In the genomic region with DNA sequence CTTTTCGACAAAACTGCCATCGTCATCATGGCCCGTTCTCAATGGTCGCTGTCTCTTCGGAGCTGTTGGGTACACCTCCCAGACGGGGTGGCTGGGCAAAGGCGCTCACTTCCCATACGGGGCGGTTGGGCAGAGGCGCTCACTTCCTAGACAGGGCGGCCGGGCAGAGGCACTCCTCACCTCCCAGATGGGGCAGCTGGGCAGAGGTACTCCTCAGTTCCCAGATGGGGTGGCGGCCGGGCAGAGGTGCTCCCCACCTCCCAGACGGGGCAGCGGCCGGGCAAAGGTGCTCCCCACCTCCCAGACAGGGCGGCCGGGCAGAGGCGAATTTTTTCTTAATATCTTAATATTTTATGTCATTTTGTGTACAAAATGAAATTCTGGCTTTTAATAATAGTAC, we compare ENCODE assay signal across 29 cellular contexts.
"Had no signal": no experiment of that assay in that cellular context is flagged by ENCODE, and none has a peak within 500 bp of the region (broad histone marks: within the 10 kb centered on the region; RNA-seq: fewer than 3 reads in every experiment).

No MANE protein-coding gene starts in this region.

- H3K27ac ChIP-seq: neutrophil, pancreas, psoas muscle, right lobe of liver, sigmoid colon, suprapubic skin, testis, tibial artery, transverse colon, upper lobe of right lung, uterus had no signal

- H3K36me3 ChIP-seq: transverse colon, uterus had no signal

- H3K4me1 Mint-ChIP-seq: nephron progenitor cell; neural crest cell; stimulated activated effector memory CD8-positive, alpha-beta T cell treated with anti-CD3 and anti-CD28 coated beads, Interleukin-12 subunit alpha, Interleukin-12 subunit beta, amount 100 ng/mL, for 72 hours; stimulated activated naive CD8-positive, alpha-beta T cell treated with anti-CD3 and anti-CD28 coated beads, Interleukin-15, amount 100 ng/mL, for 72 hours had no signal

- FAIRE-seq: small intestine had no signal

- H3K27ac Mint-ChIP-seq: natural killer cell treated with Interleukin-12 subunit alpha and Interleukin-12 subunit beta and Interleukin-15 and Interleukin-18, amount 100 ng/mL, for 72 hours; nephron progenitor cell; progenitor cell of endocrine pancreas; stimulated activated effector memory CD8-positive, alpha-beta T cell treated with anti-CD3 and anti-CD28 coated beads, Interleukin-12 subunit alpha, Interleukin-12 subunit beta, amount 100 ng/mL, for 72 hours; stimulated activated naive CD8-positive, alpha-beta T cell treated with anti-CD3 and anti-CD28 coated beads, Interleukin-15, amount 100 ng/mL, for 72 hours; type B pancreatic cell had no signal

- ATAC-seq: naive thymus-derived CD8-positive, alpha-beta T cell; natural killer cell treated with Interleukin-12 subunit alpha and Interleukin-12 subunit beta and Interleukin-15 and Interleukin-18, amount 100 ng/mL, for 72 hours; pancreas; psoas muscle; right cardiac atrium; right lobe of liver; stimulated activated effector memory CD8-positive, alpha-beta T cell treated with anti-CD3 and anti-CD28 coated beads, Interleukin-12 subunit alpha, Interleukin-12 subunit beta, amount 100 ng/mL, for 72 hours; stimulated activated naive CD8-positive, alpha-beta T cell treated with anti-CD3 and anti-CD28 coated beads, Interleukin-15, amount 100 ng/mL, for 72 hours; stimulated activated naive CD8-positive, alpha-beta T cell treated with anti-CD3 and anti-CD28 coated beads, Interleukin-15, Interleukin-2, amounts not matched to agents 100 U/mL and 50 U/mL, for 24 hours; upper lobe of right lung had no signal

- H3K4me3 Mint-ChIP-seq: naive thymus-derived CD8-positive, alpha-beta T cell; natural killer cell treated with Interleukin-12 subunit alpha and Interleukin-12 subunit beta and Interleukin-15 and Interleukin-18, amount 100 ng/mL, for 72 hours; nephron progenitor cell; neural crest cell; stimulated activated effector memory CD8-positive, alpha-beta T cell treated with anti-CD3 and anti-CD28 coated beads, Interleukin-12 subunit alpha, Interleukin-12 subunit beta, amount 100 ng/mL, for 72 hours; stimulated activated naive CD8-positive, alpha-beta T cell treated with anti-CD3 and anti-CD28 coated beads, Interleukin-15, amount 100 ng/mL, for 72 hours; type B pancreatic cell had no signal

- H3K9me3 Mint-ChIP-seq: natural killer cell treated with Interleukin-12 subunit alpha and Interleukin-12 subunit beta and Interleukin-15 and Interleukin-18, amount 100 ng/mL, for 72 hours; stimulated activated effector memory CD8-positive, alpha-beta T cell treated with anti-CD3 and anti-CD28 coated beads, Interleukin-12 subunit alpha, Interleukin-12 subunit beta, amount 100 ng/mL, for 72 hours; type B pancreatic cell had no signal

- H3K27me3 Mint-ChIP-seq: naive thymus-derived CD8-positive, alpha-beta T cell; natural killer cell treated with Interleukin-12 subunit alpha and Interleukin-12 subunit beta and Interleukin-15 and Interleukin-18, amount 100 ng/mL, for 72 hours; progenitor cell of endocrine pancreas; stimulated activated naive CD8-positive, alpha-beta T cell treated with anti-CD3 and anti-CD28 coated beads, Interleukin-15, amount 100 ng/mL, for 72 hours; type B pancreatic cell had no signal

- H3K4me1 ChIP-seq: pancreas, psoas muscle, right lobe of liver, sigmoid colon, suprapubic skin, testis, tibial artery, transverse colon, upper lobe of right lung, uterus had no signal

- H3K4me3 ChIP-seq: pancreas, psoas muscle, right lobe of liver, sigmoid colon, suprapubic skin, testis, tibial artery, transverse colon, upper lobe of right lung, uterus had no signal

- DNase-seq: naive thymus-derived CD8-positive, alpha-beta T cell; nephron progenitor cell; nucleus accumbens; pancreas; psoas muscle; right lobe of liver; sigmoid colon; small intestine; stimulated activated CD4-positive, alpha-beta T cell treated with anti-CD3 and anti-CD28 coated beads, Interleukin-15, amount 100 ng/mL, for 24 hours; stimulated activated CD4-positive, alpha-beta T cell treated with anti-CD3 and anti-CD28 coated beads, Interleukin-2, amount 100 ng/mL, for 24 hours; stimulated activated CD4-positive, alpha-beta T cell treated with anti-CD3 and anti-CD28 coated beads, Interleukin-2, amount 100 ng/mL, for 48 hours; stimulated activated CD4-positive, alpha-beta T cell treated with anti-CD3 and anti-CD28 coated beads, Interleukin-4, amount 100 ng/mL, for 24 hours; stimulated activated naive CD4-positive, alpha-beta T cell; stimulated activated naive CD8-positive, alpha-beta T cell treated with anti-CD3 and anti-CD28 coated beads, Interleukin-15, amount 100 ng/mL, for 72 hours; stimulated activated naive CD8-positive, alpha-beta T cell treated with anti-CD3 and anti-CD28 coated beads, Interleukin-15, Interleukin-2, amounts not matched to agents 100 U/mL and 50 U/mL, for 24 hours; substantia nigra; testis; tibial artery; transverse colon; upper lobe of right lung; uterus had no signal

- H3K9me3 ChIP-seq: neutrophil, pancreas, psoas muscle, right lobe of liver, sigmoid colon, suprapubic skin, testis, tibial artery, transverse colon, upper lobe of right lung, uterus had no signal
